Comparison of ENCODE assay signal across 8 cellular contexts in the genomic region with DNA sequence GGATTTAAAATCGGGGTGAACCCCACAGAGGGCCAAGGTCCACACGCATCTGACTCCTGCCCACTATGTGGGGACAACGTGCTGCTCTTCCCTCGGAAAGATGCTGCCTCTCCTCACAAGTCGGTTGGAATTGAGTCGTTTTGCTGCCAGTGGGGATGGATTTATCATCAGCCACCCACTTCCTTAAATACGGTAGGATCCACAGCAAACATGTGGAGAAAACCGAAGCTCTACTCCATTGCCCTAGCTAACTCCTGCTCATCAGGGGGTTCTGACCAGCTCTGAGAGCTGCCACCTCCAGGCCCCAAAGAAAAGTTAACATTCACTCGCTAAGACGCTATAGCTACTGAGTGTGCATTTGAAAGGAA.
DNase-seq lines count a peak whose midpoint lies in the region; ATAC-seq and TF ChIP-seq lines count a peak whose summit lies in the region.

No MANE protein-coding gene starts in this region.

- no peaks in the 10 kb centered on the region for H3K9me2 ChIP-seq in SU-DHL-6 (replicated peaks; ENCODE audit: insufficient read depth, low read length)

- DNase-seq in EL: peak; percentile 61
- peak; percentile 63 for DNase-seq in endodermal cell
- peak; percentile 57 for DNase-seq in myocyte (ENCODE audit: low read depth)
- no peak for DNase-seq in NCI-H1694 (lab: John Stamatoyannopoulos, UW)
- no peak for DNase-seq in middle frontal gyrus (ENCODE audit: extremely low spot score, low spot score)
- no peak for DNase-seq in islet precursor cell

- H3K9me3 ChIP-seq in SU-DHL-6 (ENCODE audit: insufficient read depth, low read length) (no peaks in the 10 kb centered on the region), endodermal cell (ENCODE audit: control insufficient read depth, low read length) (no peaks in the 10 kb centered on the region)

- no peaks in the 10 kb centered on the region; the same call in 1 of the 2 replicates for H3F3A ChIP-seq in SU-DHL-6 (ENCODE audit: insufficient read depth)

- no peaks in the 10 kb centered on the region for H3K27me3 ChIP-seq in SU-DHL-6 (ENCODE audit: low read length)
- H3K27me3 ChIP-seq in endodermal cell (ENCODE audit: control insufficient read depth, insufficient read depth, low read length, poor library complexity, severe bottlenecking): peaks cover 48% of the 10 kb centered on the region

- H3K27ac Mint-ChIP-seq in endodermal cell: no peak overlapping the region

- H3K36me3 ChIP-seq in SU-DHL-6 (ENCODE audit: low read length): no peaks in the 10 kb centered on the region
- H3K36me3 ChIP-seq in endodermal cell (ENCODE audit: control insufficient read depth, insufficient read depth, low read length): no peaks in the 10 kb centered on the region

- no peak overlapping the region for H3K27ac ChIP-seq in SU-DHL-6 (ENCODE audit: low read depth, low read length)
- H3K27ac ChIP-seq in endodermal cell (ENCODE audit: low read depth, low read length): no peak overlapping the region

- peaks cover 27% of the 10 kb centered on the region for H3K4me1 Mint-ChIP-seq in endodermal cell

- no peaks in the 10 kb centered on the region for H3K79me2 ChIP-seq in SU-DHL-6 (ENCODE audit: insufficient read depth, low read length)

- peak overlapping the region; percentile 86 for H3K4me2 ChIP-seq in SU-DHL-6 (ENCODE audit: low read depth, low read length, poor library complexity, severe bottlenecking)

- WGBS in endodermal cell (ENCODE audit: insufficient coverage in 1 of 2, insufficient read length in 1 of 2), 2 experiments: 4 to 9% methylated on average over 9 to 10 of the region's 10 CpGs

- TF ChIP-seq CTCF in SU-DHL-6 (IDR thresholded peaks at IDR 0.05; ENCODE audit: insufficient read depth, low read length, poor library complexity, severe bottlenecking) (peak; percentile 10), endodermal cell (conservative IDR thresholded peaks at IDR 0.05) (peak; percentile 35)

- peak overlapping the region; percentile 75 for H3K4me3 ChIP-seq in SU-DHL-6 (ENCODE audit: insufficient read depth, low read length, poor library complexity, severe bottlenecking)
- H3K4me3 ChIP-seq in endodermal cell (ENCODE audit: low read length): peak overlapping the region; percentile 74

- no peaks in the 10 kb centered on the region for H3K9me3 Mint-ChIP-seq in endodermal cell

- H2AFZ ChIP-seq in SU-DHL-6 (ENCODE audit: low read depth, low read length, severe bottlenecking): peak overlapping the region; percentile 95

- H3K4me3 Mint-ChIP-seq in endodermal cell: peak overlapping the region; percentile 69

- peaks cover 4% of the 10 kb centered on the region for H3K4me1 ChIP-seq in endodermal cell (ENCODE audit: control insufficient read depth, insufficient read depth, low read length)

- H3K27me3 Mint-ChIP-seq in endodermal cell (ENCODE audit: insufficient read depth): peaks cover 64% of the 10 kb centered on the region

- H3K36me3 Mint-ChIP-seq in endodermal cell (ENCODE audit: low read depth): peaks cover 4% of the 10 kb centered on the region

- no peaks in the 10 kb centered on the region for H4K20me1 ChIP-seq in SU-DHL-6 (ENCODE audit: low read depth, low read length)

- ATAC-seq in HG02610 (IDR thresholded peaks at IDR 0.05; ENCODE audit: unreplicated experiment): peak; percentile 30

- H3K9ac ChIP-seq in SU-DHL-6 (ENCODE audit: low read length) (peak overlapping the region; percentile 72), endodermal cell (ENCODE audit: extremely low read depth, low read length, poor library complexity, severe bottlenecking) (no peak overlapping the region)

Comparison
In these comparisons a context has a peak if more than half of its experiments do, and no peak if none do; other contexts are left out.
1. DNase-seq: peak in EL (single experiment), endodermal cell (single experiment) and myocyte (single experiment); none in NCI-H1694 (single experiment), middle frontal gyrus (single experiment) and islet precursor cell (single experiment).